ENCODE assay signal across 12 cellular contexts in genomic region chr16:20874088-20874581, GRCh38. TPM values are rescaled to one million over a fixed set of nuclear protein-coding genes. Genes with fewer than 3 reads are reported as not detected.
DNase-seq lines count a peak whose midpoint lies in the region; ATAC-seq and TF ChIP-seq lines count a peak whose summit lies in the region.
"Had no signal": no experiment of that assay in that cellular context is flagged by ENCODE, and none has a peak within 500 bp of the region (broad histone marks: within the 10 kb centered on the region; RNA-seq: fewer than 3 reads in every experiment).

No MANE protein-coding gene starts in this region.

- H3K27me3 Mint-ChIP-seq in activated naive CD4-positive, alpha-beta T cell treated with anti-CD3 and anti-CD28 coated beads for 36 hours (ENCODE audit: low read depth): no peaks in the 10 kb centered on the region
- H3K27me3 Mint-ChIP-seq: brain had no signal

- H3K27me3 ChIP-seq in RWPE2 (ENCODE audit: insufficient read depth, poor library complexity, severe bottlenecking): no peaks in the 10 kb centered on the region
- H3K27me3 ChIP-seq in thoracic aorta (replicated peaks; ENCODE audit: insufficient read depth): no peaks in the 10 kb centered on the region
- H3K27me3 ChIP-seq: ovary had no signal

- peak overlapping the region; percentile 78 for H3K27ac Mint-ChIP-seq in activated naive CD4-positive, alpha-beta T cell treated with anti-CD3 and anti-CD28 coated beads for 36 hours

- peaks cover 53% of the 10 kb centered on the region for H3K4me1 Mint-ChIP-seq in activated naive CD4-positive, alpha-beta T cell treated with anti-CD3 and anti-CD28 coated beads for 36 hours (ENCODE audit: low read depth)

- TF ChIP-seq CTCF in RWPE2 (IDR thresholded peaks at IDR 0.05; ENCODE audit: poor library complexity, severe bottlenecking) (no peak), thoracic aorta (IDR thresholded peaks at IDR 0.05) (no peak)

- H3K4me3 ChIP-seq in RWPE2 (ENCODE audit: severe bottlenecking) (no peak overlapping the region), thoracic aorta (peak overlapping the region; percentile 7)
- H3K4me3 ChIP-seq: ovary had no signal

- intact Hi-C loops in activated naive CD4-positive, alpha-beta T cell treated with anti-CD3 and anti-CD28 coated beads for 36 hours (cut with micrococcal nuclease): loop anchor here (1.0 to 10.0 kb wide), 5 partner anchors 26 to 1321 kb away; partner anchors contain the start of genes DCUN1D3, LYRM1 and THUMPD1

- H3K27ac ChIP-seq in RWPE2 (ENCODE audit: poor library complexity, severe bottlenecking) (peak overlapping the region; percentile 80), epithelial cell of prostate (peak overlapping the region; percentile 59), thoracic aorta (peak overlapping the region; percentile 84 to 88), substantia nigra (ENCODE audit: low read depth, low read length, poor library complexity, severe bottlenecking) (no peak overlapping the region)
- H3K27ac ChIP-seq: ovary, RWPE1 had no signal

- H3K9me3 Mint-ChIP-seq in activated naive CD4-positive, alpha-beta T cell treated with anti-CD3 and anti-CD28 coated beads for 36 hours: no peaks in the 10 kb centered on the region
- H3K9me3 Mint-ChIP-seq: brain had no signal

- ATAC-seq in RWPE2 (ENCODE audit: low read depth) (peak; percentile 64; the same call in 2 of the 3 replicates), thoracic aorta (ENCODE audit: insufficient number of reproducible peaks, low FRiP score, low read depth) (no peak)

- H3K4me3 Mint-ChIP-seq in activated naive CD4-positive, alpha-beta T cell treated with anti-CD3 and anti-CD28 coated beads for 36 hours: no peak overlapping the region
- H3K4me3 Mint-ChIP-seq: brain had no signal

- H3K4me1 ChIP-seq in RWPE2 (ENCODE audit: insufficient read depth, poor library complexity, severe bottlenecking) (peaks cover 39% of the 10 kb centered on the region), thoracic aorta (ENCODE audit: control insufficient read depth in 1 of 2, low read depth in 2 of 2) (peaks cover 76 to 85% of the 10 kb centered on the region in 2 donors)

- H3K9me3 ChIP-seq in RWPE2 (ENCODE audit: severe bottlenecking) (no peaks in the 10 kb centered on the region), thoracic aorta (no peaks in the 10 kb centered on the region)
- H3K9me3 ChIP-seq: ovary had no signal

- DNase-seq in activated naive CD4-positive, alpha-beta T cell treated with anti-CD3 and anti-CD28 coated beads for 36 hours: peak; percentile 30
- DNase-seq in activated naive CD4-positive, alpha-beta T cell treated with Interleukin-2 at 50 U/mL for 16 hours: no peak
- DNase-seq in RWPE2 (ENCODE audit: low spot score) (no peak), epithelial cell of prostate (ENCODE audit: low read depth, low spot score) (no peak), thoracic aorta (ENCODE audit: low spot score) (no peak), cerebellar nuclear complex (lab: John Stamatoyannopoulos, UW) (no peak), AML-193 (lab: John Stamatoyannopoulos, UW) (no peak), substantia nigra (lab: John Stamatoyannopoulos, UW) (no peak)
- DNase-seq: NCI-H2081 treated with DMSO at 0.1 percent for 48 hours, ovary had no signal

- H3K36me3 Mint-ChIP-seq in activated naive CD4-positive, alpha-beta T cell treated with anti-CD3 and anti-CD28 coated beads for 36 hours (ENCODE audit: low read depth): peaks cover 4% of the 10 kb centered on the region

- H3K36me3 ChIP-seq in RWPE2 (ENCODE audit: low read depth) (no peaks in the 10 kb centered on the region), thoracic aorta (no peaks in the 10 kb centered on the region)
- H3K36me3 ChIP-seq: ovary had no signal

- CTCF ChIA-PET in activated naive CD4-positive, alpha-beta T cell treated with anti-CD3 and anti-CD28 coated beads for 36 hours (lab: Charles Lee): interaction anchor here (0.6 to 2.6 kb wide), 5 partner anchors 22 to 69 kb away, joined by 3 to 13 read pairs (median 6); no protein-coding TSS in a partner anchor

RNA-seq across cellular contexts. Expression of gene DCUN1D3, which starts 26.0 kb away (rescaled TPM):
- total RNA-seq in activated naive CD4-positive, alpha-beta T cell treated with anti-CD3 and anti-CD28 coated beads for 36 hours: 1 to 10 TPM; 3.0 to 3.4 TPM
- total RNA-seq in thoracic aorta: 10 to 100 TPM; 25.3 to 28.0 TPM

RNA-seq across cellular contexts. Expression of gene LYRM1, which starts 26.4 kb away (rescaled TPM):
- 10 to 100 TPM; 20.4 to 20.8 TPM for total RNA-seq in activated naive CD4-positive, alpha-beta T cell treated with anti-CD3 and anti-CD28 coated beads for 36 hours
- total RNA-seq in thoracic aorta: 10 to 100 TPM; 18.7 to 34.9 TPM

Comparison
In these comparisons a context has a peak if more than half of its experiments do, and no peak if none do; other contexts are left out.
1. RNA of gene DCUN1D3, which starts 26.0 kb away (total RNA-seq): 25.3 to 28.0 TPM in thoracic aorta; 3.0 to 3.4 TPM in activated naive CD4-positive, alpha-beta T cell treated with anti-CD3 and anti-CD28 coated beads for 36 hours; every median in the first group is over 4 times any median in the second.